ENCODE assay signal across 8 cellular contexts in genomic region chr1:108125312-108126138, GRCh38.
DNase-seq lines count a peak whose midpoint lies in the region; TF ChIP-seq lines count a peak whose summit lies in the region.

No MANE protein-coding gene starts in this region.

- no peak overlapping the region for H3K27ac ChIP-seq in HL-60 (replicated peaks)
- H3K27ac ChIP-seq in endodermal cell (ENCODE audit: low read depth, low read length): no peak overlapping the region

- no peaks in the 10 kb centered on the region for H3K9me3 ChIP-seq in Caco-2
- H3K9me3 ChIP-seq in endodermal cell (ENCODE audit: control insufficient read depth, low read length): no peaks in the 10 kb centered on the region

- H3K36me3 Mint-ChIP-seq in Caco-2 (ENCODE audit: insufficient read depth, unreplicated experiment) (peaks cover 12% of the 10 kb centered on the region), endodermal cell (ENCODE audit: low read depth) (no peaks in the 10 kb centered on the region)

- no TSS peak for BruUV-seq in Caco-2 (replicated peaks; lab: Mats Ljungman, UMichigan)

- H3K36me3 ChIP-seq in Caco-2 (ENCODE audit: control insufficient read depth, insufficient read depth, low read length) (no peaks in the 10 kb centered on the region), endodermal cell (ENCODE audit: control insufficient read depth, insufficient read depth, low read length) (no peaks in the 10 kb centered on the region)

- no peaks in the 10 kb centered on the region for H3K4me1 ChIP-seq in Caco-2
- H3K4me1 ChIP-seq in endodermal cell (ENCODE audit: control insufficient read depth, insufficient read depth, low read length): peaks cover 7% of the 10 kb centered on the region

- intact Hi-C loops in Caco-2 (cut with micrococcal nuclease; ENCODE audit: unreplicated experiment): loop anchor here (1.0 to 5.0 kb wide), 4 partner anchors 80 to 693 kb away; no protein-coding TSS in a partner anchor

- H3K27me3 ChIP-seq in Caco-2 (replicated peaks; ENCODE audit: control insufficient read depth, insufficient read depth, low read length) (no peaks in the 10 kb centered on the region), HL-60 (ENCODE audit: insufficient read depth, poor library complexity, severe bottlenecking) (no peaks in the 10 kb centered on the region), endodermal cell (ENCODE audit: control insufficient read depth, insufficient read depth, low read length, poor library complexity, severe bottlenecking) (no peaks in the 10 kb centered on the region)

- TF ChIP-seq CTCF in Caco-2 (IDR thresholded peaks at IDR 0.05; ENCODE audit: insufficient read depth in 1 of 2, low read depth in 1 of 2, low read length in 1 of 2, severe bottlenecking in 1 of 2, unreplicated experiment in 1 of 2) (peak; percentile 74 to 76), GM20000 (IDR thresholded peaks at IDR 0.05; ENCODE audit: extremely low read depth, missing control alignments) (peak; percentile 56), HL-60 (IDR thresholded peaks at IDR 0.05; ENCODE audit: insufficient read depth, low read length) (peak; percentile 85), endodermal cell (conservative IDR thresholded peaks at IDR 0.05) (peak; percentile 95)

- CTCF ChIA-PET in Caco-2 (lab: Charles Lee): interaction anchor here (0.5 to 3.2 kb wide), 3 partner anchors 233 to 346 kb away, joined by 3 to 59 read pairs (median 3); no protein-coding TSS in a partner anchor

- H3K4me3 Mint-ChIP-seq in Caco-2 (ENCODE audit: unreplicated experiment): no peak overlapping the region
- H3K4me3 Mint-ChIP-seq in endodermal cell: no peak overlapping the region

- 10 to 15% methylated on average over 2 to 6 of the region's 7 CpGs for WGBS in endodermal cell (ENCODE audit: insufficient coverage in 1 of 2, insufficient read length in 1 of 2), 2 experiments

- H3K4me1 Mint-ChIP-seq in Caco-2 (ENCODE audit: low read depth, unreplicated experiment): no peaks in the 10 kb centered on the region
- peaks cover 36% of the 10 kb centered on the region for H3K4me1 Mint-ChIP-seq in endodermal cell

- H3K9me3 Mint-ChIP-seq in Caco-2 (ENCODE audit: unreplicated experiment) (no peaks in the 10 kb centered on the region), endodermal cell (no peaks in the 10 kb centered on the region)

- H3K27ac Mint-ChIP-seq in Caco-2 (ENCODE audit: unreplicated experiment): no peak overlapping the region
- no peak overlapping the region for H3K27ac Mint-ChIP-seq in endodermal cell

- H3K27me3 Mint-ChIP-seq in Caco-2 (ENCODE audit: insufficient read depth, unreplicated experiment) (peaks cover 4% of the 10 kb centered on the region), endodermal cell (ENCODE audit: insufficient read depth) (peaks cover 16% of the 10 kb centered on the region)

- H3K4me3 ChIP-seq in Caco-2 (ENCODE audit: low read depth, low read length) (no peak overlapping the region), HL-60 (replicated peaks; ENCODE audit: insufficient read depth, low read length) (no peak overlapping the region), endodermal cell (ENCODE audit: low read length) (no peak overlapping the region)

- peak; percentile 59 to 66 for DNase-seq in Caco-2
- DNase-seq in GM20000 (ENCODE audit: low spot score): peak; percentile 67
- DNase-seq in HL-60 (ENCODE audit: low read depth in 1 of 2, low spot score in 1 of 2): peak; percentile 49 to 73
- peak; percentile 84 for DNase-seq in NCI-H82 treated with DMSO at 0.1 percent for 48 hours (lab: John Stamatoyannopoulos, UW; ENCODE audit: unreplicated experiment)
- peak; percentile 10 to 21 for DNase-seq in activated CD8-positive, alpha-beta memory T cell treated with anti-CD3 and anti-CD28 coated beads for 1 hour (ENCODE audit: extremely low read depth in 1 of 2, low read depth in 1 of 2)
- peak; percentile 89 for DNase-seq in endodermal cell
- peak; percentile 75 for DNase-seq in midbrain (lab: John Stamatoyannopoulos, UW)
- peak; percentile 70 for DNase-seq in stimulated activated CD8-positive, alpha-beta memory T cell treated with anti-CD3 and anti-CD28 coated beads, Interleukin-4, amount 100 ng/mL, for 48 hours

- POLR2A ChIA-PET in Caco-2 (lab: Charles Lee): no interaction called here

- no peak overlapping the region for H3K9ac ChIP-seq in endodermal cell (ENCODE audit: extremely low read depth, low read length, poor library complexity, severe bottlenecking)

Comparison
In these comparisons a context has a peak if more than half of its experiments do, and no peak if none do; other contexts are left out.
1. DNase-seq: peak in every context shown above with its lines; median percentile 89 in endodermal cell; 84 in NCI-H82 treated with DMSO at 0.1 percent for 48 hours; 75 in midbrain; 70 in stimulated activated CD8-positive, alpha-beta memory T cell treated with anti-CD3 and anti-CD28 coated beads, Interleukin-4, amount 100 ng/mL, for 48 hours; 67 in GM20000; 62 in Caco-2; 61 in HL-60; 16 in activated CD8-positive, alpha-beta memory T cell treated with anti-CD3 and anti-CD28 coated beads for 1 hour.